Comparison of ENCODE assay signal across 14 cellular contexts in genomic region chr20:18705490-18705889, GRCh38.
A peak's percentile ranks its signal among the peaks of the same experiment; 100 is the strongest.
DNase-seq lines count a peak whose midpoint lies in the region; ATAC-seq and TF ChIP-seq lines count a peak whose summit lies in the region.
"Had no signal": no experiment of that assay in that cellular context is flagged by ENCODE, and none has a peak within 500 bp of the region (broad histone marks: within the 10 kb centered on the region; RNA-seq: fewer than 3 reads in every experiment).

No MANE protein-coding gene starts in this region.

- no peak overlapping the region for H3K4me3 ChIP-seq in fibroblast of mammary gland (ENCODE audit: control insufficient read depth, low read depth, low read length)

- DNase-seq in Daoy (ENCODE audit: low read depth): peak; percentile 65
- DNase-seq in RPMI7951 (ENCODE audit: low read depth): peak; percentile 93
- peak; percentile 93 for DNase-seq in fibroblast of mammary gland (ENCODE audit: low read depth)
- no peak for DNase-seq in osteocyte (ENCODE audit: extremely low spot score, unreplicated experiment)
- no peak for DNase-seq in left colon
- DNase-seq in GM19240 (ENCODE audit: insufficient read length, low spot score): no peak
- DNase-seq: activated T-cell treated with anti-CD3 and anti-CD28 coated beads, Interleukin-2, amount 50 U/mL, for 4 hours; CD8-positive, alpha-beta memory T cell; stimulated activated CD4-positive, alpha-beta T cell treated with anti-CD3 and anti-CD28 coated beads, Interleukin-4, amount 100 ng/mL, for 4 hours; stimulated activated naive CD4-positive, alpha-beta T cell; T-cell had no signal

- H3K27me3 Mint-ChIP-seq in osteocyte (ENCODE audit: unreplicated experiment): no peaks in the 10 kb centered on the region
- H3K27me3 Mint-ChIP-seq: CD8-positive, alpha-beta memory T cell; T-cell had no signal

- H3K27ac Mint-ChIP-seq in osteocyte (ENCODE audit: unreplicated experiment): peak overlapping the region; percentile 29
- H3K27ac Mint-ChIP-seq: mesothelial cell of epicardium, T-cell had no signal

- H3K4me3 Mint-ChIP-seq in osteocyte (ENCODE audit: unreplicated experiment): no peak overlapping the region
- H3K4me3 Mint-ChIP-seq: activated T-cell treated with anti-CD3 and anti-CD28 coated beads, Interleukin-2, amount 50 U/mL, for 4 hours; CD8-positive, alpha-beta memory T cell; mesothelial cell of epicardium; T-cell had no signal

- intact Hi-C loops in left colon (cut with DNase I, micrococcal nuclease): no loop called here

- no peak for TF ChIP-seq CTCF in fibroblast of mammary gland (conservative IDR thresholded peaks at IDR 0.05; ENCODE audit: control insufficient read depth, insufficient read depth, low read depth, low read length)
- no peak for TF ChIP-seq CTCF in osteocyte (IDR thresholded peaks at IDR 0.05)

- ATAC-seq in GM19452 (IDR thresholded peaks at IDR 0.05; ENCODE audit: unreplicated experiment): no peak
- no peak for ATAC-seq in left colon
- ATAC-seq in HG03442 (IDR thresholded peaks at IDR 0.05; ENCODE audit: unreplicated experiment): no peak
- ATAC-seq: activated T-cell treated with anti-CD3 and anti-CD28 coated beads, Interleukin-2, amount 50 U/mL, for 4 hours; T-cell had no signal

- H3K36me3 Mint-ChIP-seq in osteocyte (ENCODE audit: unreplicated experiment): no peaks in the 10 kb centered on the region
- H3K36me3 Mint-ChIP-seq: mesothelial cell of epicardium had no signal

- H3K4me1 Mint-ChIP-seq in osteocyte (ENCODE audit: unreplicated experiment): peaks cover 47% of the 10 kb centered on the region

- no peaks in the 10 kb centered on the region for H3K9me3 Mint-ChIP-seq in osteocyte (ENCODE audit: unreplicated experiment)
- H3K9me3 Mint-ChIP-seq: activated T-cell treated with anti-CD3 and anti-CD28 coated beads, Interleukin-2, amount 50 U/mL, for 4 hours; CD8-positive, alpha-beta memory T cell; mesothelial cell of epicardium; T-cell had no signal

Comparison
In these comparisons a context has a peak if more than half of its experiments do, and no peak if none do; other contexts are left out.
1. DNase-seq: peak in Daoy (single experiment), RPMI7951 (single experiment) and fibroblast of mammary gland (single experiment); none in osteocyte (single experiment), left colon (0 of 2) and GM19240 (single experiment).